24 cellular contexts compared by ENCODE assay signal in genomic region chr2:229154381-229154780, GRCh38.
DNase-seq lines count a peak whose midpoint lies in the region; ATAC-seq and TF ChIP-seq lines count a peak whose summit lies in the region.
"Had no signal": no experiment of that assay in that cellular context is flagged by ENCODE, and none has a peak within 500 bp of the region (broad histone marks: within the 10 kb centered on the region; RNA-seq: fewer than 3 reads in every experiment).

No MANE protein-coding gene starts in this region.

- no peak for ATAC-seq in activated CD4-positive, CD25-positive, alpha-beta regulatory T cell treated with anti-CD3 and anti-CD28 coated beads, Interleukin-2, amount 50 U/mL, for 24 hours
- ATAC-seq: A549, heart left ventricle had no signal

- DNase-seq in AG08396 (ENCODE audit: low spot score) (peak; percentile 38), HT1080 (ENCODE audit: low read depth) (peak; percentile 72), ureter (ENCODE audit: low spot score) (no peak), osteocyte (ENCODE audit: extremely low spot score, unreplicated experiment) (no peak), NCI-H774 (lab: John Stamatoyannopoulos, UW) (no peak)
- DNase-seq: activated CD4-positive, alpha-beta T cell treated with anti-CD3 and anti-CD28 coated beads, Interleukin-2, amount 10 ng/mL, durations not matched to agents 24 days and 14 days; activated effector memory CD4-positive, alpha-beta T cell treated with anti-CD3 and anti-CD28 coated beads, Interleukin-2, amount 50 U/mL, for 16 hours; CD4-positive, CD25-positive, alpha-beta regulatory T cell; DMS153; effector CD4-positive, alpha-beta T cell; heart left ventricle; naive B cell; NCI-H1105; NCI-H2081 treated with DMSO at 0.1 percent for 48 hours; NCI-H69; SHP77; stimulated activated CD4-positive, alpha-beta T cell treated with anti-CD3 and anti-CD28 coated beads, Interleukin-4, amount 100 ng/mL, for 24 hours had no signal

- peak overlapping the region; percentile 40 to 75 for H3K27ac ChIP-seq in mucosa of rectum (ENCODE audit: low read depth in 2 of 2, low read length in 2 of 2)
- H3K27ac ChIP-seq: A549, esophagus muscularis mucosa, heart left ventricle, KMS-11 had no signal

- H3K4me3 Mint-ChIP-seq in brain (no peak overlapping the region), osteocyte (ENCODE audit: unreplicated experiment) (no peak overlapping the region)
- H3K4me3 Mint-ChIP-seq: activated CD4-positive, alpha-beta T cell treated with anti-CD3 and anti-CD28 coated beads, Interleukin-2, amount 10 ng/mL, durations not matched to agents 24 days and 14 days; CD4-positive, CD25-positive, alpha-beta regulatory T cell; naive B cell had no signal

- H3K9me3 Mint-ChIP-seq in brain = peaks cover 0 to 7% (median 3%) of the 10 kb centered on the region in 5 experiments
- H3K9me3 Mint-ChIP-seq in osteocyte (ENCODE audit: unreplicated experiment) = peaks cover 61% of the 10 kb centered on the region
- H3K9me3 Mint-ChIP-seq: activated CD4-positive, alpha-beta T cell treated with anti-CD3 and anti-CD28 coated beads, Interleukin-2, amount 10 ng/mL, durations not matched to agents 24 days and 14 days had no signal

- TF ChIP-seq CTCF in brain (conservative IDR thresholded peaks at IDR 0.05) = no peak
- no peak for TF ChIP-seq CTCF in osteocyte (IDR thresholded peaks at IDR 0.05)

- peaks cover 41% of the 10 kb centered on the region for H3K36me3 Mint-ChIP-seq in brain
- H3K36me3 Mint-ChIP-seq in osteocyte (ENCODE audit: unreplicated experiment) = no peaks in the 10 kb centered on the region
- H3K36me3 Mint-ChIP-seq: CD4-positive, CD25-positive, alpha-beta regulatory T cell; naive B cell had no signal

- H3K4me1 ChIP-seq in mucosa of rectum (ENCODE audit: control insufficient read depth in 2 of 2, insufficient read depth in 2 of 2, low read length in 2 of 2) = peaks cover 16 to 51% of the 10 kb centered on the region in 2 donors
- H3K4me1 ChIP-seq: A549, esophagus muscularis mucosa, heart left ventricle had no signal

- H3K36me3 ChIP-seq in mucosa of rectum (ENCODE audit: control insufficient read depth in 2 of 2, insufficient read depth in 2 of 2, low read length in 2 of 2) = no peaks in the 10 kb centered on the region
- H3K36me3 ChIP-seq: esophagus muscularis mucosa had no signal

- H3K9ac ChIP-seq in mucosa of rectum (ENCODE audit: low read depth in 1 of 2, low read length in 2 of 2) = no peak overlapping the region
- H3K9ac ChIP-seq: KMS-11 had no signal

- H3K4me3 ChIP-seq in mucosa of rectum (ENCODE audit: low read length in 2 of 2) = peak overlapping the region in 1 of 2 donors; percentile 21
- H3K4me3 ChIP-seq: A549, esophagus muscularis mucosa, heart left ventricle, lung had no signal

- H3K4me1 Mint-ChIP-seq in brain (peaks cover 43% of the 10 kb centered on the region), osteocyte (ENCODE audit: unreplicated experiment) (no peaks in the 10 kb centered on the region)
- H3K4me1 Mint-ChIP-seq: activated CD4-positive, alpha-beta T cell treated with anti-CD3 and anti-CD28 coated beads, Interleukin-2, amount 10 ng/mL, durations not matched to agents 24 days and 14 days; CD4-positive, CD25-positive, alpha-beta regulatory T cell; naive B cell had no signal

- no peaks in the 10 kb centered on the region for H3K27me3 ChIP-seq in mucosa of rectum (ENCODE audit: control insufficient read depth in 2 of 2, insufficient read depth in 2 of 2, low read length in 2 of 2)
- H3K27me3 ChIP-seq: esophagus muscularis mucosa, heart left ventricle had no signal

- H3K27ac Mint-ChIP-seq in brain = peak overlapping the region in 3 of 5 experiments; percentile 87 to 98 (median 93)
- no peak overlapping the region for H3K27ac Mint-ChIP-seq in osteocyte (ENCODE audit: unreplicated experiment)
- H3K27ac Mint-ChIP-seq: activated CD4-positive, alpha-beta T cell treated with anti-CD3 and anti-CD28 coated beads, Interleukin-2, amount 10 ng/mL, durations not matched to agents 24 days and 14 days; CD4-positive, CD25-positive, alpha-beta regulatory T cell; naive B cell had no signal

- H3K27me3 Mint-ChIP-seq in brain (no peaks in the 10 kb centered on the region), osteocyte (ENCODE audit: unreplicated experiment) (no peaks in the 10 kb centered on the region)
- H3K27me3 Mint-ChIP-seq: activated CD4-positive, alpha-beta T cell treated with anti-CD3 and anti-CD28 coated beads, Interleukin-2, amount 10 ng/mL, durations not matched to agents 24 days and 14 days; CD4-positive, CD25-positive, alpha-beta regulatory T cell; naive B cell had no signal

- H3K9me3 ChIP-seq in mucosa of rectum (ENCODE audit: control insufficient read depth in 2 of 2, low read length in 2 of 2) = no peaks in the 10 kb centered on the region
- H3K9me3 ChIP-seq: A549, esophagus muscularis mucosa had no signal

Comparison
In these comparisons a context has a peak if more than half of its experiments do, and no peak if none do; other contexts are left out.
1. DNase-seq: peak in AG08396 (single experiment) and HT1080 (single experiment); none in ureter (single experiment), osteocyte (single experiment) and NCI-H774 (single experiment).